In the genomic region with DNA sequence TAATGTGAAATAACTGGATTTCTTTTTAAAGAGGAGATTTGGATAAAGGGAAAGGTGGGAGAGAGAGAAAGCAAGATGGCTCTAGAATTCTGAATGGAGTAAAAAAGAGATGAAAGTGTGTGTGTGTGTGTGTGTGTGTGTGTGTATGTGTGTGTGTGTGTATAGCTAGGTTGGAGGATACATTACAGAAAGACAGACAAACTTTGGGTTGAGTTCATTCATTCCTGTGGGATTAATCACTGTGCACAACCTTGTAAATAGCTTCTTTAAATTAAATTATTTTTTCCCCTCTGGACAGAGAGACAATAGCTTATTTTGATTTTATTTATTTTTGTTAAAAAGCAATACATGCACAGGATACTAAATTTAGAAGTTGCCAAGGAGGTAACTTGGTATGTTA, we compare ENCODE assay signal across 35 cellular contexts. TPM values are rescaled to one million over a fixed set of nuclear protein-coding genes. Genes with fewer than 3 reads are reported as not detected.
A peak's percentile ranks its signal among the peaks of the same experiment; 100 is the strongest.
DNase-seq lines count a peak whose midpoint lies in the region; ATAC-seq, FAIRE-seq and TF ChIP-seq lines count a peak whose summit lies in the region.
"Had no signal": no experiment of that assay in that cellular context is flagged by ENCODE, and none has a peak within 500 bp of the region (broad histone marks: within the 10 kb centered on the region; RNA-seq: fewer than 3 reads in every experiment).

No MANE protein-coding gene starts in this region.

- no peak overlapping the region for H3K4me3 ChIP-seq in bronchial epithelial cell (ENCODE audit: low read depth, low read length)
- H3K4me3 ChIP-seq: BLaER1 treated with 17β-estradiol and CSF1 and Interleukin-3, amounts not matched to agents 10 nM and 100 nM; cardiac muscle cell; colonic mucosa; heart right ventricle; lower lobe of right lung; mucosa of descending colon; Peyer's patch; skin epidermis; suprapubic skin; upper lobe of left lung had no signal

- FAIRE-seq in bronchial epithelial cell (lab: Jason Lieb, UNC): no peak
- FAIRE-seq: G401.6, H54 had no signal

- no peaks in the 10 kb centered on the region for H3K36me3 Mint-ChIP-seq in stimulated activated memory B cell treated with anti-CD40 and anti-IgM and Interleukin-4, amounts not matched to agents 10 μg/mL and 1 μg/mL and 100 μg/mL, for 72 hours
- H3K36me3 Mint-ChIP-seq: stimulated activated naive B cell treated with anti-CD40 and anti-IgM and Interleukin-4, amounts not matched to agents 10 μg/mL and 1 μg/mL and 100 μg/mL, for 72 hours had no signal

- DNase-seq in ELR (ENCODE audit: low read depth) (peak; percentile 50), NCI-H226 (peak; percentile 23), bronchial epithelial cell (ENCODE audit: low read depth) (peak; percentile 55), kidney tubule cell (ENCODE audit: low spot score) (peak; percentile 57), NCI-H2081 treated with DMSO at 0.1 percent for 48 hours (lab: John Stamatoyannopoulos, UW) (no peak)
- no peak for DNase-seq in effector CD8-positive, alpha-beta T cell (lab: John Stamatoyannopoulos, UW)
- DNase-seq: activated CD4-positive, alpha-beta T cell treated with anti-CD3 and anti-CD28 coated beads for 4 hours; activated CD8-positive, alpha-beta T cell treated with anti-CD3 and anti-CD28 coated beads, Interleukin-2, amount 10 ng/mL, durations not matched to agents 7 days and 5 days; activated naive CD4-positive, alpha-beta T cell treated with anti-CD3 and anti-CD28 coated beads, Interleukin-2, amount 50 U/mL, for 16 hours; amniotic stem cell; colonic mucosa; effector CD4-positive, alpha-beta T cell; foreskin melanocyte; heart right ventricle; Karpas-422; lower lobe of right lung; mucosa of descending colon; MV-4-11; NCI-H1436; NCI-H2081; Peyer's patch; SHP77 treated with DMSO at 0.1 percent for 48 hours; stimulated activated naive B cell treated with anti-CD40 and anti-IgM and Interleukin-4, amounts not matched to agents 10 μg/mL and 1 μg/mL and 100 μg/mL, for 72 hours; SW 1271; upper lobe of left lung had no signal

- H3K36me3 ChIP-seq in bronchial epithelial cell (ENCODE audit: control insufficient read depth, insufficient read depth, low read length): no peaks in the 10 kb centered on the region
- H3K36me3 ChIP-seq: BLaER1 treated with 17β-estradiol and CSF1 and Interleukin-3, amounts not matched to agents 10 nM and 100 nM; cardiac muscle cell; colonic mucosa; heart right ventricle; lower lobe of right lung; Peyer's patch; suprapubic skin; upper lobe of left lung had no signal

- H3K27me3 Mint-ChIP-seq in stimulated activated memory B cell treated with anti-CD40 and anti-IgM and Interleukin-4, amounts not matched to agents 10 μg/mL and 1 μg/mL and 100 μg/mL, for 72 hours: peaks cover 8% of the 10 kb centered on the region

- TF ChIP-seq CTCF in bronchial epithelial cell (IDR thresholded peaks at IDR 0.05; ENCODE audit: insufficient read depth, low read length, severe bottlenecking): no peak

- H3K4me3 Mint-ChIP-seq in stimulated activated memory B cell treated with anti-CD40 and anti-IgM and Interleukin-4, amounts not matched to agents 10 μg/mL and 1 μg/mL and 100 μg/mL, for 72 hours: no peak overlapping the region
- H3K4me3 Mint-ChIP-seq: activated CD8-positive, alpha-beta T cell treated with anti-CD3 and anti-CD28 coated beads, Interleukin-2, amount 10 ng/mL, durations not matched to agents 7 days and 5 days; nephron; stimulated activated naive B cell treated with anti-CD40 and anti-IgM and Interleukin-4, amounts not matched to agents 10 μg/mL and 1 μg/mL and 100 μg/mL, for 72 hours had no signal

- no peaks in the 10 kb centered on the region for H3K4me1 Mint-ChIP-seq in stimulated activated memory B cell treated with anti-CD40 and anti-IgM and Interleukin-4, amounts not matched to agents 10 μg/mL and 1 μg/mL and 100 μg/mL, for 72 hours
- H3K4me1 Mint-ChIP-seq: stimulated activated naive B cell treated with anti-CD40 and anti-IgM and Interleukin-4, amounts not matched to agents 10 μg/mL and 1 μg/mL and 100 μg/mL, for 72 hours had no signal

- H3K9me3 Mint-ChIP-seq in stimulated activated memory B cell treated with anti-CD40 and anti-IgM and Interleukin-4, amounts not matched to agents 10 μg/mL and 1 μg/mL and 100 μg/mL, for 72 hours: no peaks in the 10 kb centered on the region
- H3K9me3 Mint-ChIP-seq: nephron; stimulated activated naive B cell treated with anti-CD40 and anti-IgM and Interleukin-4, amounts not matched to agents 10 μg/mL and 1 μg/mL and 100 μg/mL, for 72 hours had no signal

- no peaks in the 10 kb centered on the region for H3K27me3 ChIP-seq in bronchial epithelial cell (ENCODE audit: control insufficient read depth, insufficient read depth, low read length)
- H3K27me3 ChIP-seq: BLaER1 treated with 17β-estradiol and CSF1 and Interleukin-3, amounts not matched to agents 10 nM and 100 nM; cardiac muscle cell; colonic mucosa; heart right ventricle; Peyer's patch; suprapubic skin; upper lobe of left lung had no signal

- ATAC-seq in HG03135 (IDR thresholded peaks at IDR 0.05; ENCODE audit: unreplicated experiment): no peak
- no peak for ATAC-seq in stimulated activated memory B cell treated with anti-CD40 and anti-IgM and Interleukin-4, amounts not matched to agents 10 μg/mL and 1 μg/mL and 100 μg/mL, for 72 hours
- ATAC-seq: activated CD8-positive, alpha-beta T cell treated with anti-CD3 and anti-CD28 coated beads, Interleukin-2, amount 10 ng/mL, durations not matched to agents 7 days and 5 days; heart right ventricle; lower lobe of right lung; mucosa of descending colon; stimulated activated naive B cell treated with anti-CD40 and anti-IgM and Interleukin-4, amounts not matched to agents 10 μg/mL and 1 μg/mL and 100 μg/mL, for 72 hours had no signal

- no peak overlapping the region for H3K27ac Mint-ChIP-seq in stimulated activated memory B cell treated with anti-CD40 and anti-IgM and Interleukin-4, amounts not matched to agents 10 μg/mL and 1 μg/mL and 100 μg/mL, for 72 hours
- H3K27ac Mint-ChIP-seq: activated CD8-positive, alpha-beta T cell treated with anti-CD3 and anti-CD28 coated beads, Interleukin-2, amount 10 ng/mL, durations not matched to agents 7 days and 5 days; nephron; stimulated activated naive B cell treated with anti-CD40 and anti-IgM and Interleukin-4, amounts not matched to agents 10 μg/mL and 1 μg/mL and 100 μg/mL, for 72 hours had no signal

RNA-seq across cellular contexts. Expression of gene ASB4, which starts 7.5 kb away (rescaled TPM):
- total RNA-seq in bronchial epithelial cell: under 0.01 TPM in 1 of 2 replicates, not detected in the other
- total RNA-seq: activated CD8-positive, alpha-beta T cell treated with anti-CD3 and anti-CD28 coated beads, Interleukin-2, amount 10 ng/mL, durations not matched to agents 7 days and 5 days; cardiac muscle cell; osteocyte had no signal

RNA-seq across cellular contexts. Expression of gene PON2, which starts 58.4 kb away (rescaled TPM):
- 40.8 and 52.4 TPM in 2 replicates for total RNA-seq in bronchial epithelial cell

Comparison
In these comparisons a context has a peak if more than half of its experiments do, and no peak if none do; other contexts are left out.
1. DNase-seq: peak in ELR (single experiment), NCI-H226 (single experiment), bronchial epithelial cell (single experiment) and kidney tubule cell (single experiment); none in NCI-H2081 treated with DMSO at 0.1 percent for 48 hours (single experiment) and effector CD8-positive, alpha-beta T cell (single experiment).